26 cellular contexts compared by ENCODE assay signal in the genomic region with DNA sequence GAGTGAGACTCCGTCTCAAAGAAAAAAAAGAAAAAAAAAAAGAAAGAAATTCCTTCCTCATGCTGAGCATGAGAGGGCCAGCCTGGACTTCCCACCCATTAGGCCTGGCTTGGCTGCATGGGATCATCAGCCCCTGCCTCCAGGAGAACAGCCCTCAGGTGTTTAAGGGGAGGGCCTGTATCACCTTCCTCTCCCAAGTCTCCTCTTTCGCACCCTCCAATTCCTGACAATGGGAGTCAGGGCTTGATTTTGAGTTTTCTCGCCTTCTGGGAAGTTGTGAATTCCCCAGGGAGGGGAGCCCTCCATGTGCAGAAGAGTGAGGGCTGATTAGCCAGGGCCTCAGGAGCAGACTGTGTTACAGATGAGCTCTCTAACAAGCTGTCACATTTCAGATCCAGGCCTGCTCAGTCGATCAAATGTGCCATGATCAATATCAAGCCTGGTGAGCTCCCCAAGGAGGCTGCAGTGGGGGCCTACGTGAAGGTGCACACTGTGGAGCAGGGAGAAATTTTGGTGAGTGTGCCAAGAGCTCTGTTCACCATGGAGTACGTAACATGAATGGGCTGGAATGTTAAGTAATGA.
"Had no signal": no experiment of that assay in that cellular context is flagged by ENCODE, and none has a peak within 500 bp of the region (broad histone marks: within the 10 kb centered on the region; RNA-seq: fewer than 3 reads in every experiment).

No MANE protein-coding gene starts in this region.

- H3K36me3 ChIP-seq: transverse colon, uterus had no signal

- H3K27me3 ChIP-seq: body of pancreas, transverse colon, uterus had no signal

- H3K4me1 Mint-ChIP-seq: activated naive CD4-positive, alpha-beta T cell treated with anti-CD3 and anti-CD28 coated beads, Interleukin-2, amount 50 U/mL, for 24 hours; stimulated activated naive B cell treated with anti-CD40 and anti-IgM and Interleukin-4, amounts not matched to agents 10 μg/mL and 1 μg/mL and 100 μg/mL, for 72 hours had no signal

- H3K9me3 Mint-ChIP-seq: activated CD4-positive, alpha-beta memory T cell treated with anti-CD3 and anti-CD28 coated beads for 36 hours; activated naive CD4-positive, alpha-beta T cell treated with anti-CD3 and anti-CD28 coated beads, Interleukin-2, amount 50 U/mL, for 24 hours; natural killer cell treated with Interleukin-12 subunit alpha and Interleukin-12 subunit beta and Interleukin-15 and Interleukin-18, amount 100 ng/mL, for 72 hours; stimulated activated naive B cell treated with anti-CD40 and anti-IgM and Interleukin-4, amounts not matched to agents 10 μg/mL and 1 μg/mL and 100 μg/mL, for 72 hours had no signal

- H3K4me1 ChIP-seq: body of pancreas, parathyroid adenoma, transverse colon, uterus had no signal

- H3K36me3 Mint-ChIP-seq: activated CD4-positive, alpha-beta memory T cell treated with anti-CD3 and anti-CD28 coated beads for 36 hours; activated naive CD4-positive, alpha-beta T cell treated with anti-CD3 and anti-CD28 coated beads, Interleukin-2, amount 50 U/mL, for 24 hours; natural killer cell treated with Interleukin-12 subunit alpha and Interleukin-12 subunit beta and Interleukin-15 and Interleukin-18, amount 100 ng/mL, for 72 hours; stimulated activated naive B cell treated with anti-CD40 and anti-IgM and Interleukin-4, amounts not matched to agents 10 μg/mL and 1 μg/mL and 100 μg/mL, for 72 hours had no signal

- H3K4me3 Mint-ChIP-seq: activated CD4-positive, alpha-beta memory T cell treated with anti-CD3 and anti-CD28 coated beads for 36 hours; activated naive CD4-positive, alpha-beta T cell treated with anti-CD3 and anti-CD28 coated beads, Interleukin-2, amount 50 U/mL, for 24 hours; natural killer cell treated with Interleukin-12 subunit alpha and Interleukin-12 subunit beta and Interleukin-15 and Interleukin-18, amount 100 ng/mL, for 72 hours; stimulated activated naive B cell treated with anti-CD40 and anti-IgM and Interleukin-4, amounts not matched to agents 10 μg/mL and 1 μg/mL and 100 μg/mL, for 72 hours had no signal

- H3K4me3 ChIP-seq: body of pancreas, smooth muscle cell, transverse colon, uterus had no signal

- H3K27ac ChIP-seq: body of pancreas, parathyroid adenoma, transverse colon, uterus had no signal

- DNase-seq: activated CD4-positive, alpha-beta memory T cell treated with anti-CD3 and anti-CD28 coated beads for 36 hours; activated CD4-positive, alpha-beta T cell treated with anti-CD3 and anti-CD28 coated beads for 48 hours; activated CD4-positive, CD25-positive, alpha-beta regulatory T cell; activated gamma-delta T cell; anterior cingulate cortex; body of pancreas; caudate nucleus; dermis blood vessel endothelial cell; effector CD8-positive, alpha-beta T cell; foreskin melanocyte; hippocampal formation; left ventricle myocardium superior; mammary epithelial cell; nucleus accumbens; stimulated activated CD4-positive, alpha-beta T cell treated with anti-CD3 and anti-CD28 coated beads, Interleukin-2, amount 100 ng/mL, for 48 hours; stimulated activated CD8-positive, alpha-beta memory T cell treated with anti-CD3 and anti-CD28 coated beads, Interleukin-4, amount 100 ng/mL, for 48 hours; stimulated activated naive B cell treated with anti-CD40 and anti-IgM and Interleukin-4, amounts not matched to agents 10 μg/mL and 1 μg/mL and 100 μg/mL, for 72 hours; T1000; transverse colon; uterus had no signal

- ATAC-seq: body of pancreas; esophagus mucosa; left ventricle myocardium superior; natural killer cell treated with Interleukin-12 subunit alpha and Interleukin-12 subunit beta and Interleukin-15 and Interleukin-18, amount 100 ng/mL, for 72 hours; sciatic nerve; stimulated activated naive B cell treated with anti-CD40 and anti-IgM and Interleukin-4, amounts not matched to agents 10 μg/mL and 1 μg/mL and 100 μg/mL, for 72 hours had no signal

- H3K9me3 ChIP-seq: body of pancreas, transverse colon, uterus had no signal

- H3K27ac Mint-ChIP-seq: activated CD4-positive, alpha-beta memory T cell treated with anti-CD3 and anti-CD28 coated beads for 36 hours; activated naive CD4-positive, alpha-beta T cell treated with anti-CD3 and anti-CD28 coated beads, Interleukin-2, amount 50 U/mL, for 24 hours; natural killer cell treated with Interleukin-12 subunit alpha and Interleukin-12 subunit beta and Interleukin-15 and Interleukin-18, amount 100 ng/mL, for 72 hours; stimulated activated naive B cell treated with anti-CD40 and anti-IgM and Interleukin-4, amounts not matched to agents 10 μg/mL and 1 μg/mL and 100 μg/mL, for 72 hours had no signal

- H3K27me3 Mint-ChIP-seq: activated CD4-positive, alpha-beta memory T cell treated with anti-CD3 and anti-CD28 coated beads for 36 hours; activated naive CD4-positive, alpha-beta T cell treated with anti-CD3 and anti-CD28 coated beads, Interleukin-2, amount 50 U/mL, for 24 hours; natural killer cell treated with Interleukin-12 subunit alpha and Interleukin-12 subunit beta and Interleukin-15 and Interleukin-18, amount 100 ng/mL, for 72 hours; stimulated activated naive B cell treated with anti-CD40 and anti-IgM and Interleukin-4, amounts not matched to agents 10 μg/mL and 1 μg/mL and 100 μg/mL, for 72 hours had no signal
